In genomic region chr10:133520193-133520738, GRCh38 we compare ENCODE assay signal across 1 cellular context.
TF ChIP-seq lines count a peak whose summit lies in the region.

No MANE protein-coding gene starts in this region.

TF ChIP-seq in K562, 482 proteins besides CTCF, POLR2A, EP300 and RAD21 (continued from another document and continues in another):
- TF ChIP-seq PKNOX1 (IDR thresholded peaks at IDR 0.05) = no peak
- TF ChIP-seq HMG20A (CRISPR knock-in tag; conservative IDR thresholded peaks at IDR 0.05) = no peak
- TF ChIP-seq ZNF316 (IDR thresholded peaks at IDR 0.05) = no peak
- no peak for TF ChIP-seq IRF2 (CRISPR knock-in tag; IDR thresholded peaks at IDR 0.05)
- no peak for TF ChIP-seq RNF219 (CRISPR knock-in tag; IDR thresholded peaks at IDR 0.05)
- no peak for TF ChIP-seq SLC30A9 (CRISPR knock-in tag; IDR thresholded peaks at IDR 0.05)
- no peak for TF ChIP-seq FIP1L1 (IDR thresholded peaks at IDR 0.05; ENCODE audit: low read depth, low read length, poor library complexity, severe bottlenecking)
- no peak for TF ChIP-seq PCBP2 (IDR thresholded peaks at IDR 0.05; ENCODE audit: low read depth, low read length, poor library complexity, severe bottlenecking)
- TF ChIP-seq RREB1 (CRISPR knock-in tag; IDR thresholded peaks at IDR 0.05) = no peak
- no peak for TF ChIP-seq TAL1 (IDR thresholded peaks at IDR 0.05)
- TF ChIP-seq ZNF445 (CRISPR knock-in tag; IDR thresholded peaks at IDR 0.05; ENCODE audit: low read depth) = no peak
- TF ChIP-seq GABPB1 (CRISPR knock-in tag; IDR thresholded peaks at IDR 0.05) = peak; percentile 79
- TF ChIP-seq, protein P1, sequence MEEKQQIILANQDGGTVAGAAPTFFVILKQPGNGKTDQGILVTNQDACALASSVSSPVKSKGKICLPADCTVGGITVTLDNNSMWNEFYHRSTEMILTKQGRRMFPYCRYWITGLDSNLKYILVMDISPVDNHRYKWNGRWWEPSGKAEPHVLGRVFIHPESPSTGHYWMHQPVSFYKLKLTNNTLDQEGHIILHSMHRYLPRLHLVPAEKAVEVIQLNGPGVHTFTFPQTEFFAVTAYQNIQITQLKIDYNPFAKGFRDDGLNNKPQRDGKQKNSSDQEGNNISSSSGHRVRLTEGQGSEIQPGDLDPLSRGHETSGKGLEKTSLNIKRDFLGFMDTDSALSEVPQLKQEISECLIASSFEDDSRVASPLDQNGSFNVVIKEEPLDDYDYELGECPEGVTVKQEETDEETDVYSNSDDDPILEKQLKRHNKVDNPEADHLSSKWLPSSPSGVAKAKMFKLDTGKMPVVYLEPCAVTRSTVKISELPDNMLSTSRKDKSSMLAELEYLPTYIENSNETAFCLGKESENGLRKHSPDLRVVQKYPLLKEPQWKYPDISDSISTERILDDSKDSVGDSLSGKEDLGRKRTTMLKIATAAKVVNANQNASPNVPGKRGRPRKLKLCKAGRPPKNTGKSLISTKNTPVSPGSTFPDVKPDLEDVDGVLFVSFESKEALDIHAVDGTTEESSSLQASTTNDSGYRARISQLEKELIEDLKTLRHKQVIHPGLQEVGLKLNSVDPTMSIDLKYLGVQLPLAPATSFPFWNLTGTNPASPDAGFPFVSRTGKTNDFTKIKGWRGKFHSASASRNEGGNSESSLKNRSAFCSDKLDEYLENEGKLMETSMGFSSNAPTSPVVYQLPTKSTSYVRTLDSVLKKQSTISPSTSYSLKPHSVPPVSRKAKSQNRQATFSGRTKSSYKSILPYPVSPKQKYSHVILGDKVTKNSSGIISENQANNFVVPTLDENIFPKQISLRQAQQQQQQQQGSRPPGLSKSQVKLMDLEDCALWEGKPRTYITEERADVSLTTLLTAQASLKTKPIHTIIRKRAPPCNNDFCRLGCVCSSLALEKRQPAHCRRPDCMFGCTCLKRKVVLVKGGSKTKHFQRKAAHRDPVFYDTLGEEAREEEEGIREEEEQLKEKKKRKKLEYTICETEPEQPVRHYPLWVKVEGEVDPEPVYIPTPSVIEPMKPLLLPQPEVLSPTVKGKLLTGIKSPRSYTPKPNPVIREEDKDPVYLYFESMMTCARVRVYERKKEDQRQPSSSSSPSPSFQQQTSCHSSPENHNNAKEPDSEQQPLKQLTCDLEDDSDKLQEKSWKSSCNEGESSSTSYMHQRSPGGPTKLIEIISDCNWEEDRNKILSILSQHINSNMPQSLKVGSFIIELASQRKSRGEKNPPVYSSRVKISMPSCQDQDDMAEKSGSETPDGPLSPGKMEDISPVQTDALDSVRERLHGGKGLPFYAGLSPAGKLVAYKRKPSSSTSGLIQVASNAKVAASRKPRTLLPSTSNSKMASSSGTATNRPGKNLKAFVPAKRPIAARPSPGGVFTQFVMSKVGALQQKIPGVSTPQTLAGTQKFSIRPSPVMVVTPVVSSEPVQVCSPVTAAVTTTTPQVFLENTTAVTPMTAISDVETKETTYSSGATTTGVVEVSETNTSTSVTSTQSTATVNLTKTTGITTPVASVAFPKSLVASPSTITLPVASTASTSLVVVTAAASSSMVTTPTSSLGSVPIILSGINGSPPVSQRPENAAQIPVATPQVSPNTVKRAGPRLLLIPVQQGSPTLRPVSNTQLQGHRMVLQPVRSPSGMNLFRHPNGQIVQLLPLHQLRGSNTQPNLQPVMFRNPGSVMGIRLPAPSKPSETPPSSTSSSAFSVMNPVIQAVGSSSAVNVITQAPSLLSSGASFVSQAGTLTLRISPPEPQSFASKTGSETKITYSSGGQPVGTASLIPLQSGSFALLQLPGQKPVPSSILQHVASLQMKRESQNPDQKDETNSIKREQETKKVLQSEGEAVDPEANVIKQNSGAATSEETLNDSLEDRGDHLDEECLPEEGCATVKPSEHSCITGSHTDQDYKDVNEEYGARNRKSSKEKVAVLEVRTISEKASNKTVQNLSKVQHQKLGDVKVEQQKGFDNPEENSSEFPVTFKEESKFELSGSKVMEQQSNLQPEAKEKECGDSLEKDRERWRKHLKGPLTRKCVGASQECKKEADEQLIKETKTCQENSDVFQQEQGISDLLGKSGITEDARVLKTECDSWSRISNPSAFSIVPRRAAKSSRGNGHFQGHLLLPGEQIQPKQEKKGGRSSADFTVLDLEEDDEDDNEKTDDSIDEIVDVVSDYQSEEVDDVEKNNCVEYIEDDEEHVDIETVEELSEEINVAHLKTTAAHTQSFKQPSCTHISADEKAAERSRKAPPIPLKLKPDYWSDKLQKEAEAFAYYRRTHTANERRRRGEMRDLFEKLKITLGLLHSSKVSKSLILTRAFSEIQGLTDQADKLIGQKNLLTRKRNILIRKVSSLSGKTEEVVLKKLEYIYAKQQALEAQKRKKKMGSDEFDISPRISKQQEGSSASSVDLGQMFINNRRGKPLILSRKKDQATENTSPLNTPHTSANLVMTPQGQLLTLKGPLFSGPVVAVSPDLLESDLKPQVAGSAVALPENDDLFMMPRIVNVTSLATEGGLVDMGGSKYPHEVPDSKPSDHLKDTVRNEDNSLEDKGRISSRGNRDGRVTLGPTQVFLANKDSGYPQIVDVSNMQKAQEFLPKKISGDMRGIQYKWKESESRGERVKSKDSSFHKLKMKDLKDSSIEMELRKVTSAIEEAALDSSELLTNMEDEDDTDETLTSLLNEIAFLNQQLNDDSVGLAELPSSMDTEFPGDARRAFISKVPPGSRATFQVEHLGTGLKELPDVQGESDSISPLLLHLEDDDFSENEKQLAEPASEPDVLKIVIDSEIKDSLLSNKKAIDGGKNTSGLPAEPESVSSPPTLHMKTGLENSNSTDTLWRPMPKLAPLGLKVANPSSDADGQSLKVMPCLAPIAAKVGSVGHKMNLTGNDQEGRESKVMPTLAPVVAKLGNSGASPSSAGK (IDR thresholded peaks at IDR 0.05) = peak; percentile 82
- no peak for TF ChIP-seq NONO (IDR thresholded peaks at IDR 0.05; ENCODE audit: low read depth in 2 of 2, low read length in 1 of 2)
- peak; percentile 48 to 82 for TF ChIP-seq E2F6 (IDR thresholded peaks at IDR 0.05; ENCODE audit: borderline replicate concordance in 1 of 2, extremely low read depth in 1 of 2, insufficient read depth in 1 of 2, insufficient read length in 1 of 2, low read depth in 1 of 2, low read length in 1 of 2, poor library complexity in 1 of 2, severe bottlenecking in 1 of 2)
- no peak for TF ChIP-seq CHD4 (IDR thresholded peaks at IDR 0.05; ENCODE audit: insufficient read depth, insufficient replicate concordance, low read depth, low read length, poor library complexity, severe bottlenecking)
- no peak for TF ChIP-seq POLR2AphosphoS5 (IDR thresholded peaks at IDR 0.05; ENCODE audit: control insufficient read depth, insufficient read depth, low read depth, low read length)
- no peak for TF ChIP-seq ZNF165 (CRISPR knock-in tag; IDR thresholded peaks at IDR 0.05; ENCODE audit: borderline replicate concordance)
- TF ChIP-seq, protein P2, sequence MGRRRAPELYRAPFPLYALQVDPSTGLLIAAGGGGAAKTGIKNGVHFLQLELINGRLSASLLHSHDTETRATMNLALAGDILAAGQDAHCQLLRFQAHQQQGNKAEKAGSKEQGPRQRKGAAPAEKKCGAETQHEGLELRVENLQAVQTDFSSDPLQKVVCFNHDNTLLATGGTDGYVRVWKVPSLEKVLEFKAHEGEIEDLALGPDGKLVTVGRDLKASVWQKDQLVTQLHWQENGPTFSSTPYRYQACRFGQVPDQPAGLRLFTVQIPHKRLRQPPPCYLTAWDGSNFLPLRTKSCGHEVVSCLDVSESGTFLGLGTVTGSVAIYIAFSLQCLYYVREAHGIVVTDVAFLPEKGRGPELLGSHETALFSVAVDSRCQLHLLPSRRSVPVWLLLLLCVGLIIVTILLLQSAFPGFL (CRISPR knock-in tag; IDR thresholded peaks at IDR 0.05) = no peak
- no peak for TF ChIP-seq REST (CRISPR knock-in tag; IDR thresholded peaks at IDR 0.05; ENCODE audit: low read depth)
- no peak for TF ChIP-seq CREB3 (tag; conservative IDR thresholded peaks at IDR 0.05; ENCODE audit: low read depth)
- TF ChIP-seq NFYB (IDR thresholded peaks at IDR 0.05; ENCODE audit: extremely low read depth, insufficient read length) = no peak
- peak; percentile 79 for TF ChIP-seq GATAD2B (IDR thresholded peaks at IDR 0.05; ENCODE audit: borderline replicate concordance)
